Comparison of ENCODE assay signal across 1 cellular context in the genomic region with DNA sequence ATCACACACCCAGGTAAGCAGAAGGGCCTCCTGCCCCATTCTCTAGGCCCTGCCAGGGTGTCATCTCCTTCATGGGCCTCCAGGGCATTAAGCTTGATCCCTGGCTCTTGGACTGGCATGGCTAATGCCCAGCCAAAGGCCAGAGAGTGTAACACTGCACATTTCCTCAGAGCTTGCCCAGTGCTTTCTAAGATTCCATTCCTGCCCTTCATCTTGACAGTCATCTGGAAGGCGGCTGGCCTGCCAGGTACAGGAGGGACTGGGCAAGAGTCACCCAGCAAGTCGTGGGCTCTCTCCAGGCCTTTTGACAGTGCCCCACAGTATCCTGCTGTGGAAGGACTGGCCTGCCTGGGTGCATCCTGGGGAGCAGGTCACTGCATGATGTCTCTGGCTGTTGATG.
TF ChIP-seq lines count a peak whose summit lies in the region.

No MANE protein-coding gene starts in this region.

TF ChIP-seq in H1, 55 proteins besides CTCF, POLR2A, EP300 and RAD21 (continued from another document):
- TF ChIP-seq, protein P1, sequence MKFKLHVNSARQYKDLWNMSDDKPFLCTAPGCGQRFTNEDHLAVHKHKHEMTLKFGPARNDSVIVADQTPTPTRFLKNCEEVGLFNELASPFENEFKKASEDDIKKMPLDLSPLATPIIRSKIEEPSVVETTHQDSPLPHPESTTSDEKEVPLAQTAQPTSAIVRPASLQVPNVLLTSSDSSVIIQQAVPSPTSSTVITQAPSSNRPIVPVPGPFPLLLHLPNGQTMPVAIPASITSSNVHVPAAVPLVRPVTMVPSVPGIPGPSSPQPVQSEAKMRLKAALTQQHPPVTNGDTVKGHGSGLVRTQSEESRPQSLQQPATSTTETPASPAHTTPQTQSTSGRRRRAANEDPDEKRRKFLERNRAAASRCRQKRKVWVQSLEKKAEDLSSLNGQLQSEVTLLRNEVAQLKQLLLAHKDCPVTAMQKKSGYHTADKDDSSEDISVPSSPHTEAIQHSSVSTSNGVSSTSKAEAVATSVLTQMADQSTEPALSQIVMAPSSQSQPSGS (IDR thresholded peaks at IDR 0.05; ENCODE audit: low read length), result no peak
- no peak for TF ChIP-seq CEBPB (IDR thresholded peaks at IDR 0.05; ENCODE audit: low read depth, low read length)
- no peak for TF ChIP-seq SIX5 (IDR thresholded peaks at IDR 0.05; ENCODE audit: low read depth, low read length)
- no peak for TF ChIP-seq BCL11A (IDR thresholded peaks at IDR 0.05; ENCODE audit: low read depth in 2 of 2, low read length in 2 of 2)
- TF ChIP-seq, protein P2, sequence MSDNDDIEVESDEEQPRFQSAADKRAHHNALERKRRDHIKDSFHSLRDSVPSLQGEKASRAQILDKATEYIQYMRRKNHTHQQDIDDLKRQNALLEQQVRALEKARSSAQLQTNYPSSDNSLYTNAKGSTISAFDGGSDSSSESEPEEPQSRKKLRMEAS (IDR thresholded peaks at IDR 0.05), result no peak
- TF ChIP-seq, protein P3, sequence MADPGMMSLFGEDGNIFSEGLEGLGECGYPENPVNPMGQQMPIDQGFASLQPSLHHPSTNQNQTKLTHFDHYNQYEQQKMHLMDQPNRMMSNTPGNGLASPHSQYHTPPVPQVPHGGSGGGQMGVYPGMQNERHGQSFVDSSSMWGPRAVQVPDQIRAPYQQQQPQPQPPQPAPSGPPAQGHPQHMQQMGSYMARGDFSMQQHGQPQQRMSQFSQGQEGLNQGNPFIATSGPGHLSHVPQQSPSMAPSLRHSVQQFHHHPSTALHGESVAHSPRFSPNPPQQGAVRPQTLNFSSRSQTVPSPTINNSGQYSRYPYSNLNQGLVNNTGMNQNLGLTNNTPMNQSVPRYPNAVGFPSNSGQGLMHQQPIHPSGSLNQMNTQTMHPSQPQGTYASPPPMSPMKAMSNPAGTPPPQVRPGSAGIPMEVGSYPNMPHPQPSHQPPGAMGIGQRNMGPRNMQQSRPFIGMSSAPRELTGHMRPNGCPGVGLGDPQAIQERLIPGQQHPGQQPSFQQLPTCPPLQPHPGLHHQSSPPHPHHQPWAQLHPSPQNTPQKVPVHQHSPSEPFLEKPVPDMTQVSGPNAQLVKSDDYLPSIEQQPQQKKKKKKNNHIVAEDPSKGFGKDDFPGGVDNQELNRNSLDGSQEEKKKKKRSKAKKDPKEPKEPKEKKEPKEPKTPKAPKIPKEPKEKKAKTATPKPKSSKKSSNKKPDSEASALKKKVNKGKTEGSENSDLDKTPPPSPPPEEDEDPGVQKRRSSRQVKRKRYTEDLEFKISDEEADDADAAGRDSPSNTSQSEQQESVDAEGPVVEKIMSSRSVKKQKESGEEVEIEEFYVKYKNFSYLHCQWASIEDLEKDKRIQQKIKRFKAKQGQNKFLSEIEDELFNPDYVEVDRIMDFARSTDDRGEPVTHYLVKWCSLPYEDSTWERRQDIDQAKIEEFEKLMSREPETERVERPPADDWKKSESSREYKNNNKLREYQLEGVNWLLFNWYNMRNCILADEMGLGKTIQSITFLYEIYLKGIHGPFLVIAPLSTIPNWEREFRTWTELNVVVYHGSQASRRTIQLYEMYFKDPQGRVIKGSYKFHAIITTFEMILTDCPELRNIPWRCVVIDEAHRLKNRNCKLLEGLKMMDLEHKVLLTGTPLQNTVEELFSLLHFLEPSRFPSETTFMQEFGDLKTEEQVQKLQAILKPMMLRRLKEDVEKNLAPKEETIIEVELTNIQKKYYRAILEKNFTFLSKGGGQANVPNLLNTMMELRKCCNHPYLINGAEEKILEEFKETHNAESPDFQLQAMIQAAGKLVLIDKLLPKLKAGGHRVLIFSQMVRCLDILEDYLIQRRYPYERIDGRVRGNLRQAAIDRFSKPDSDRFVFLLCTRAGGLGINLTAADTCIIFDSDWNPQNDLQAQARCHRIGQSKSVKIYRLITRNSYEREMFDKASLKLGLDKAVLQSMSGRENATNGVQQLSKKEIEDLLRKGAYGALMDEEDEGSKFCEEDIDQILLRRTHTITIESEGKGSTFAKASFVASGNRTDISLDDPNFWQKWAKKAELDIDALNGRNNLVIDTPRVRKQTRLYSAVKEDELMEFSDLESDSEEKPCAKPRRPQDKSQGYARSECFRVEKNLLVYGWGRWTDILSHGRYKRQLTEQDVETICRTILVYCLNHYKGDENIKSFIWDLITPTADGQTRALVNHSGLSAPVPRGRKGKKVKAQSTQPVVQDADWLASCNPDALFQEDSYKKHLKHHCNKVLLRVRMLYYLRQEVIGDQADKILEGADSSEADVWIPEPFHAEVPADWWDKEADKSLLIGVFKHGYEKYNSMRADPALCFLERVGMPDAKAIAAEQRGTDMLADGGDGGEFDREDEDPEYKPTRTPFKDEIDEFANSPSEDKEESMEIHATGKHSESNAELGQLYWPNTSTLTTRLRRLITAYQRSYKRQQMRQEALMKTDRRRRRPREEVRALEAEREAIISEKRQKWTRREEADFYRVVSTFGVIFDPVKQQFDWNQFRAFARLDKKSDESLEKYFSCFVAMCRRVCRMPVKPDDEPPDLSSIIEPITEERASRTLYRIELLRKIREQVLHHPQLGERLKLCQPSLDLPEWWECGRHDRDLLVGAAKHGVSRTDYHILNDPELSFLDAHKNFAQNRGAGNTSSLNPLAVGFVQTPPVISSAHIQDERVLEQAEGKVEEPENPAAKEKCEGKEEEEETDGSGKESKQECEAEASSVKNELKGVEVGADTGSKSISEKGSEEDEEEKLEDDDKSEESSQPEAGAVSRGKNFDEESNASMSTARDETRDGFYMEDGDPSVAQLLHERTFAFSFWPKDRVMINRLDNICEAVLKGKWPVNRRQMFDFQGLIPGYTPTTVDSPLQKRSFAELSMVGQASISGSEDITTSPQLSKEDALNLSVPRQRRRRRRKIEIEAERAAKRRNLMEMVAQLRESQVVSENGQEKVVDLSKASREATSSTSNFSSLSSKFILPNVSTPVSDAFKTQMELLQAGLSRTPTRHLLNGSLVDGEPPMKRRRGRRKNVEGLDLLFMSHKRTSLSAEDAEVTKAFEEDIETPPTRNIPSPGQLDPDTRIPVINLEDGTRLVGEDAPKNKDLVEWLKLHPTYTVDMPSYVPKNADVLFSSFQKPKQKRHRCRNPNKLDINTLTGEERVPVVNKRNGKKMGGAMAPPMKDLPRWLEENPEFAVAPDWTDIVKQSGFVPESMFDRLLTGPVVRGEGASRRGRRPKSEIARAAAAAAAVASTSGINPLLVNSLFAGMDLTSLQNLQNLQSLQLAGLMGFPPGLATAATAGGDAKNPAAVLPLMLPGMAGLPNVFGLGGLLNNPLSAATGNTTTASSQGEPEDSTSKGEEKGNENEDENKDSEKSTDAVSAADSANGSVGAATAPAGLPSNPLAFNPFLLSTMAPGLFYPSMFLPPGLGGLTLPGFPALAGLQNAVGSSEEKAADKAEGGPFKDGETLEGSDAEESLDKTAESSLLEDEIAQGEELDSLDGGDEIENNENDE (IDR thresholded peaks at IDR 0.05; ENCODE audit: insufficient replicate concordance, low read length), result no peak
- no peak for TF ChIP-seq SUZ12 (IDR thresholded peaks at IDR 0.05; ENCODE audit: low read length)
- no peak for TF ChIP-seq EGR1 (IDR thresholded peaks at IDR 0.05; ENCODE audit: borderline replicate concordance, low read depth, low read length)
- TF ChIP-seq NANOG (IDR thresholded peaks at IDR 0.05; ENCODE audit: insufficient read depth, low read depth, low read length, poor library complexity, severe bottlenecking), result no peak
- TF ChIP-seq POLR2AphosphoS5 (IDR thresholded peaks at IDR 0.05; ENCODE audit: low read depth, low read length), result no peak
- TF ChIP-seq HDAC2 (IDR thresholded peaks at IDR 0.05; ENCODE audit: borderline replicate concordance in 1 of 2, low read depth in 2 of 2, low read length in 2 of 2), result no peak
- TF ChIP-seq NRF1 (IDR thresholded peaks at IDR 0.05; ENCODE audit: low read depth, low read length), result no peak
TF ChIP-seq in H1: peak in this region for 0.
